In genomic region chr4:67087897-67088296, GRCh38 we compare ENCODE assay signal across 8 cellular contexts.
DNase-seq lines count a peak whose midpoint lies in the region; ATAC-seq, FAIRE-seq and TF ChIP-seq lines count a peak whose summit lies in the region.

No MANE protein-coding gene starts in this region.

- H3K9me3 ChIP-seq in RWPE2 (ENCODE audit: severe bottlenecking) (no peaks in the 10 kb centered on the region), mucosa of descending colon (no peaks in the 10 kb centered on the region)

- H3K27ac ChIP-seq in RWPE2 (ENCODE audit: poor library complexity, severe bottlenecking), result no peak overlapping the region

- DNase-seq in DMS53 (lab: John Stamatoyannopoulos, UW) (peak; percentile 76), RWPE2 (ENCODE audit: low spot score) (no peak), bronchial epithelial cell (ENCODE audit: low read depth) (peak; percentile 49), mucosa of descending colon (peak in 1 of 3 donors; percentile 71), NCI-H1105 (lab: John Stamatoyannopoulos, UW) (no peak), GF-D8 (lab: John Stamatoyannopoulos, UW) (no peak)

- no peaks in the 10 kb centered on the region for H3K27me3 ChIP-seq in RWPE2 (ENCODE audit: insufficient read depth, poor library complexity, severe bottlenecking)
- no peaks in the 10 kb centered on the region for H3K27me3 ChIP-seq in bronchial epithelial cell (ENCODE audit: control insufficient read depth, insufficient read depth, low read length)

- no peaks in the 10 kb centered on the region for H3K36me3 ChIP-seq in RWPE2 (ENCODE audit: low read depth)
- no peaks in the 10 kb centered on the region for H3K36me3 ChIP-seq in bronchial epithelial cell (ENCODE audit: control insufficient read depth, insufficient read depth, low read length)
- H3K36me3 ChIP-seq in mucosa of descending colon (ENCODE audit: low read depth), result no peaks in the 10 kb centered on the region

- intact Hi-C loops in mucosa of descending colon (cut with DNase I, micrococcal nuclease), result no loop called here

- no peaks in the 10 kb centered on the region for H3K4me1 ChIP-seq in RWPE2 (ENCODE audit: insufficient read depth, poor library complexity, severe bottlenecking)
- H3K4me1 ChIP-seq in mucosa of descending colon (ENCODE audit: low read depth), result no peaks in the 10 kb centered on the region

- ATAC-seq in GM19395 (IDR thresholded peaks at IDR 0.05; ENCODE audit: unreplicated experiment), result peak; percentile 86
- peak; percentile 95 for ATAC-seq in HG03432 (IDR thresholded peaks at IDR 0.05; ENCODE audit: unreplicated experiment)
- no peak for ATAC-seq in RWPE2 (ENCODE audit: low read depth)
- ATAC-seq in mucosa of descending colon, result no peak

- peak; percentile 51 for TF ChIP-seq CTCF in RWPE2 (IDR thresholded peaks at IDR 0.05; ENCODE audit: poor library complexity, severe bottlenecking)
- TF ChIP-seq CTCF in bronchial epithelial cell (IDR thresholded peaks at IDR 0.05; ENCODE audit: insufficient read depth, low read length, severe bottlenecking), result peak; percentile 57
- TF ChIP-seq CTCF in mucosa of descending colon (IDR thresholded peaks at IDR 0.05), result peak; percentile 11

- no peak overlapping the region for H3K4me3 ChIP-seq in RWPE2 (ENCODE audit: severe bottlenecking)
- no peak overlapping the region for H3K4me3 ChIP-seq in bronchial epithelial cell (ENCODE audit: low read depth, low read length)
- no peak overlapping the region for H3K4me3 ChIP-seq in mucosa of descending colon

- no peak for FAIRE-seq in bronchial epithelial cell (lab: Jason Lieb, UNC)

Comparison
In these comparisons a context has a peak if more than half of its experiments do, and no peak if none do; other contexts are left out.
1. DNase-seq: peak in DMS53 (single experiment) and bronchial epithelial cell (single experiment); none in RWPE2 (single experiment), NCI-H1105 (single experiment) and GF-D8 (single experiment).
2. ATAC-seq: peak in GM19395 (single experiment) and HG03432 (single experiment); none in RWPE2 (single experiment) and mucosa of descending colon (single experiment).
3. Peak in every context shown above with its lines, with median percentiles within 50 percentile points of each other: CTCF ChIP-seq.